Comparison of ENCODE assay signal across 34 cellular contexts in the genomic region with DNA sequence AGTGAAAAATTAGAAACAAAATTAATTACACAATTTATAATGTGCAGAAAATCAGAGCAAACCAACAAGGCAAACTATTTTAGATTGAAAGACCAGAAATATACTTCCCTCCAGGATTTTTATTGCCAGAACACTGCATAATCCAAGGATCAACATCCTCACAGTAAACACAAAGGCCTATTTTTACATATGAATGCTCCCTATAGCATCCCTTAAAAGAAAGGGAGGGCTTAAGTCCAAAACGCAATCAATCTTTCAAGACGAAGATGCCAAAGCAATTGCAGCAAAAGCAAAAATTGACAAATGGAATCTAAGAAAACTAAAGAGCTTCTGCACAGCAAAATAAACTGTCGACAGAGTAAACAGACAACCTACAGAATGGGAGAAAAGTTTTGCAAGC. TPM values are rescaled to one million over a fixed set of nuclear protein-coding genes. Genes with fewer than 3 reads are reported as not detected.
"Had no signal": no experiment of that assay in that cellular context is flagged by ENCODE, and none has a peak within 500 bp of the region (broad histone marks: within the 10 kb centered on the region; RNA-seq: fewer than 3 reads in every experiment).

No MANE protein-coding gene starts in this region.

- H3K27ac Mint-ChIP-seq: activated naive CD4-positive, alpha-beta T cell treated with anti-CD3 and anti-CD28 coated beads, Interleukin-2, amount 50 U/mL, for 72 hours; activated T-helper 1 cell treated with anti-CD3 and anti-CD28 coated beads, Interleukin-12 subunit alpha, Interleukin-12 subunit beta, Interleukin-2, Interleukin-4 antibody, amounts not matched to agents 30 ng/mL and 10 ng/mL and 1 ng/mL, durations not matched to agents 14 hours and 24 hours and 36 hours; nephron progenitor cell; progenitor cell of endocrine pancreas; T-helper 2 cell treated with Interferon-gamma antibody and Interleukin-4, amounts not matched to agents 5 μg/mL and 100 μg/mL, for 36 hours had no signal

- H3K4me1 Mint-ChIP-seq: nephron progenitor cell had no signal

- H3K9me3 ChIP-seq: adrenal gland, lower lobe of right lung, ovary, right lobe of liver had no signal

- H3K36me3 ChIP-seq: adrenal gland, cardiac muscle cell, lower lobe of right lung, ovary, right lobe of liver, tibial nerve had no signal

- H3K4me1 ChIP-seq: adrenal gland, right lobe of liver had no signal

- H3K27me3 ChIP-seq: cardiac muscle cell, ovary had no signal

- H3K27ac ChIP-seq: adrenal gland, cardiac muscle cell, lower lobe of right lung, ovary, right lobe of liver, tibial nerve had no signal

- FAIRE-seq: endothelial cell of umbilical vein had no signal

- H3K4me3 ChIP-seq: adrenal gland, cardiac muscle cell, lower lobe of right lung, ovary, right lobe of liver, tibial nerve had no signal

- H3K27me3 Mint-ChIP-seq: brain, progenitor cell of endocrine pancreas had no signal

- H3K36me3 Mint-ChIP-seq: brain had no signal

- ATAC-seq: activated naive CD4-positive, alpha-beta T cell treated with anti-CD3 and anti-CD28 coated beads, Interleukin-2, amount 50 U/mL, for 72 hours; left lobe of liver; lower lobe of right lung; right lobe of liver had no signal

- H3K4me3 Mint-ChIP-seq: activated T-helper 1 cell treated with anti-CD3 and anti-CD28 coated beads, Interleukin-12 subunit alpha, Interleukin-12 subunit beta, Interleukin-2, Interleukin-4 antibody, amounts not matched to agents 30 ng/mL and 10 ng/mL and 1 ng/mL, durations not matched to agents 14 hours and 24 hours and 36 hours; brain; nephron progenitor cell; T-helper 2 cell treated with Interferon-gamma antibody and Interleukin-4, amounts not matched to agents 5 μg/mL and 100 μg/mL, for 36 hours had no signal

- DNase-seq: activated CD4-positive, alpha-beta T cell treated with anti-CD3 and anti-CD28 coated beads for 4 hours; activated CD4-positive, alpha-beta T cell treated with anti-CD3 and anti-CD28 coated beads, Interleukin-2, amount 50 U/mL, for 48 hours; activated CD4-positive, CD25-positive, alpha-beta regulatory T cell; activated CD8-positive, alpha-beta memory T cell treated with anti-CD3 and anti-CD28 coated beads for 24 hours; activated gamma-delta T cell; aorta; cortex of kidney; hippocampal formation; kidney glomerular epithelial cell; lower lobe of right lung; mesenchymal stem cell; nephron progenitor cell; ovary; right lobe of liver; stimulated activated CD4-positive, alpha-beta T cell treated with anti-CD3 and anti-CD28 coated beads, Interleukin-2, amount 100 ng/mL, for 48 hours; stimulated activated naive CD4-positive, alpha-beta T cell treated with Interleukin-2 at 50 U/mL for 16 hours; T-helper 1 cell had no signal

- H3K9me3 Mint-ChIP-seq: nephron progenitor cell; T-helper 2 cell treated with Interferon-gamma antibody and Interleukin-4, amounts not matched to agents 5 μg/mL and 100 μg/mL, for 36 hours had no signal

RNA-seq across cellular contexts. Expression of a gene that starts 18.6 kb away (rescaled TPM):
- total RNA-seq: activated T-helper 1 cell treated with anti-CD3 and anti-CD28 coated beads, Interleukin-12 subunit alpha, Interleukin-12 subunit beta, Interleukin-2, Interleukin-4 antibody, amounts not matched to agents 30 ng/mL and 10 ng/mL and 1 ng/mL, durations not matched to agents 14 hours and 24 hours and 36 hours; aorta; cardiac muscle cell; chondrocyte; endothelial cell of umbilical vein; fibroblast of lung; fibroblast of villous mesenchyme; ovary; progenitor cell of endocrine pancreas; renal cortical epithelial cell; right lobe of liver; skeletal muscle tissue; temporal lobe; tibial nerve; urinary bladder had no signal
- polyA plus RNA-seq: cardiac muscle cell, endothelial cell of umbilical vein, fibroblast of lung, urinary bladder had no signal

RNA-seq across cellular contexts. Expression of a gene that starts 44.6 kb away (rescaled TPM):
- total RNA-seq: cardiac muscle cell, chondrocyte, endothelial cell of umbilical vein, fibroblast of villous mesenchyme, progenitor cell of endocrine pancreas had no signal
- polyA plus RNA-seq: endothelial cell of umbilical vein had no signal
